Comparison of ENCODE assay signal across 9 cellular contexts in the genomic region with DNA sequence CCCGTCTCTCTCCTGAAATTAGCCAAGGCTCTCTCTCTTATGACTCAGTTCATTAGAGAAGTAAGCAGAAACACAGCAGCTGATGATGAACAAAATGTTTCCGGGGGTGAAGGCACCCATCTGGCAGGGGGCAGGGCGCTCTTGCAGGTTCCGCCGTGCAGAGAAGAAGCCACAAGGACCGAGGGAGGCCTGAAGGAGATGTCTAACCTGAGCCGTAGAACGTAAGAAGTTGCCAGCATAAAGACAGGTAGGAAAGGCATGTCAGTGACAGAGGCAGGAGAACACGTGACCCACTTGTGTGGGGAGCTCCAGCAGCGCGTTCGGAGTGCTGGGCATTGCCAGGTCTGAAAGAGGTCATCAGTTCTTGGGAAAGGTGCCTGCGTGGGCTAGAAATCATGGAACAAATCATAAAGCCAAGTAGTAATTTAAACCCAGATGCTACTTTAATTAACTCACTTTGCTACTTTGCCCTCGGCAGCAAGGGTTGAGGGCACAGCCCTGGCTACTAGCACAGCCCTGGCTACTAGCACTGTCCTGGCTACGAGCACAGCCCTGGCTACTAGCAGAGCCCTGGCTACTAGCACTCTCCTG.
DNase-seq lines count a peak whose midpoint lies in the region; TF ChIP-seq lines count a peak whose summit lies in the region.
"Had no signal": no experiment of that assay in that cellular context is flagged by ENCODE, and none has a peak within 500 bp of the region (broad histone marks: within the 10 kb centered on the region; RNA-seq: fewer than 3 reads in every experiment).

No MANE protein-coding gene starts in this region.

- intact Hi-C loops in activated CD4-positive, alpha-beta T cell treated with anti-CD3 and anti-CD28 coated beads, Interleukin-2, amount 10 ng/mL, durations not matched to agents 24 days and 14 days (cut with micrococcal nuclease) = no loop called here
- intact Hi-C loops in ovary (cut with DNase I) = no loop called here

- H4K20me1 ChIP-seq in GM23248 (ENCODE audit: insufficient read depth) (no peaks in the 10 kb centered on the region), neural progenitor cell (ENCODE audit: low read depth) (no peaks in the 10 kb centered on the region)

- H3K9me3 ChIP-seq in GM23248 (ENCODE audit: low read depth) = no peaks in the 10 kb centered on the region
- no peaks in the 10 kb centered on the region for H3K9me3 ChIP-seq in effector memory CD4-positive, alpha-beta T cell (ENCODE audit: control insufficient read depth, low read length)
- H3K9me3 ChIP-seq in neural progenitor cell (ENCODE audit: low read depth) = peaks cover 3% of the 10 kb centered on the region
- no peaks in the 10 kb centered on the region for H3K9me3 ChIP-seq in ovary

- H3K4me3 Mint-ChIP-seq in activated CD4-positive, alpha-beta T cell treated with anti-CD3 and anti-CD28 coated beads, Interleukin-2, amount 10 ng/mL, durations not matched to agents 24 days and 14 days = peak overlapping the region; percentile 81
- H3K4me3 Mint-ChIP-seq in neural progenitor cell = no peak overlapping the region

- no peaks in the 10 kb centered on the region for H3K27me3 Mint-ChIP-seq in activated CD4-positive, alpha-beta T cell treated with anti-CD3 and anti-CD28 coated beads, Interleukin-2, amount 10 ng/mL, durations not matched to agents 24 days and 14 days
- H3K27me3 Mint-ChIP-seq in neural progenitor cell (ENCODE audit: insufficient read depth, low read depth) = peaks cover 2% of the 10 kb centered on the region

- no peak for TF ChIP-seq CTCF in neural progenitor cell (IDR thresholded peaks at IDR 0.05)
- TF ChIP-seq CTCF in ovary (IDR thresholded peaks at IDR 0.05) = no peak

- in situ Hi-C loops in GM23248 (cut with MboI) = no loop called here

- H2AFZ ChIP-seq in GM23248 (no peak overlapping the region), neural progenitor cell (replicated peaks) (no peak overlapping the region)

- peaks cover 44% of the 10 kb centered on the region for H3K36me3 Mint-ChIP-seq in activated CD4-positive, alpha-beta T cell treated with anti-CD3 and anti-CD28 coated beads, Interleukin-2, amount 10 ng/mL, durations not matched to agents 24 days and 14 days (ENCODE audit: low read depth)
- H3K36me3 Mint-ChIP-seq in neural progenitor cell = peaks cover 33% of the 10 kb centered on the region

- peak overlapping the region; percentile 80 for H3K27ac Mint-ChIP-seq in activated CD4-positive, alpha-beta T cell treated with anti-CD3 and anti-CD28 coated beads, Interleukin-2, amount 10 ng/mL, durations not matched to agents 24 days and 14 days
- H3K27ac Mint-ChIP-seq in neural progenitor cell = no peak overlapping the region

- peaks cover 6% of the 10 kb centered on the region; the same call in 1 of the 2 replicates for H3F3A ChIP-seq in GM23248 (ENCODE audit: insufficient read depth)
- no peaks in the 10 kb centered on the region for H3F3A ChIP-seq in neural progenitor cell (ENCODE audit: low read depth)

- no peak for TF ChIP-seq POLR2A in ovary (IDR thresholded peaks at IDR 0.05)

- H3K9me2 ChIP-seq in GM23248 (ENCODE audit: insufficient read depth) = no peaks in the 10 kb centered on the region

- no peak for TF ChIP-seq EP300 in ovary (IDR thresholded peaks at IDR 0.05)

- peaks cover 11% of the 10 kb centered on the region for H3K4me1 ChIP-seq in GM23248 (ENCODE audit: insufficient read depth)
- no peaks in the 10 kb centered on the region for H3K4me1 ChIP-seq in effector memory CD4-positive, alpha-beta T cell (ENCODE audit: control insufficient read depth, insufficient read depth, low read length, poor library complexity, severe bottlenecking)
- H3K4me1 ChIP-seq in neural progenitor cell = no peaks in the 10 kb centered on the region
- no peaks in the 10 kb centered on the region for H3K4me1 ChIP-seq in ovary (ENCODE audit: insufficient read depth)

- H3K36me3 ChIP-seq in GM23248 (ENCODE audit: low read depth) (0 out of 2 replicates have a peak, but pooled peaks cover 5% of the 10 kb centered on the region), neural progenitor cell (no peaks in the 10 kb centered on the region), ovary (no peaks in the 10 kb centered on the region)
- peaks cover 3% of the 10 kb centered on the region for H3K36me3 ChIP-seq in effector memory CD4-positive, alpha-beta T cell (ENCODE audit: control insufficient read depth, insufficient read depth, low read length)

- H3K4me1 Mint-ChIP-seq in activated CD4-positive, alpha-beta T cell treated with anti-CD3 and anti-CD28 coated beads, Interleukin-2, amount 10 ng/mL, durations not matched to agents 24 days and 14 days = peaks cover 65% of the 10 kb centered on the region
- H3K4me1 Mint-ChIP-seq in neural progenitor cell = no peaks in the 10 kb centered on the region

- H3K79me2 ChIP-seq in GM23248 (ENCODE audit: insufficient read depth) (no peaks in the 10 kb centered on the region), neural progenitor cell (ENCODE audit: low read depth) (no peaks in the 10 kb centered on the region)

- H3K9me3 Mint-ChIP-seq in activated CD4-positive, alpha-beta T cell treated with anti-CD3 and anti-CD28 coated beads, Interleukin-2, amount 10 ng/mL, durations not matched to agents 24 days and 14 days = peaks cover 8% of the 10 kb centered on the region
- peaks cover 3% of the 10 kb centered on the region for H3K9me3 Mint-ChIP-seq in neural progenitor cell

- no peak overlapping the region for H3K9ac ChIP-seq in GM23248
- no peak overlapping the region for H3K9ac ChIP-seq in neural progenitor cell

- H3K27ac ChIP-seq in GM23248 (no peak overlapping the region), neural progenitor cell (no peak overlapping the region), ovary (no peak overlapping the region)
- H3K27ac ChIP-seq in effector memory CD4-positive, alpha-beta T cell (ENCODE audit: insufficient read depth, low read length, poor library complexity, severe bottlenecking) = peak overlapping the region; percentile 27

- DNase-seq in GM23248 = peak; percentile 64
- peak; percentile 87 for DNase-seq in activated CD4-positive, alpha-beta T cell treated with anti-CD3 and anti-CD28 coated beads, Interleukin-2, amount 10 ng/mL, durations not matched to agents 24 days and 14 days
- DNase-seq in effector memory CD4-positive, alpha-beta T cell = no peak
- DNase-seq in stimulated activated CD4-positive, alpha-beta T cell treated with anti-CD3 and anti-CD28 coated beads, Interleukin-2, amount 100 ng/mL, for 24 hours = peak; percentile 59 to 60
- DNase-seq in neural progenitor cell (ENCODE audit: low spot score) = no peak
- no peak for DNase-seq in ovary
- no peak for DNase-seq in HPDE6-E6E7 (ENCODE audit: extremely low spot score)
- DNase-seq in NCI-H1694 treated with DMSO at 0.1 percent for 48 hours (lab: John Stamatoyannopoulos, UW) = no peak
- DNase-seq: NCI-H226 had no signal

- H3K4me3 ChIP-seq in GM23248 (no peak overlapping the region), neural progenitor cell (no peak overlapping the region), ovary (no peak overlapping the region)
- H3K4me3 ChIP-seq in effector memory CD4-positive, alpha-beta T cell (ENCODE audit: insufficient read depth, low read depth, low read length, poor library complexity, severe bottlenecking) = no peak overlapping the region

- H3K4me2 ChIP-seq in GM23248 (ENCODE audit: unreplicated experiment) = peak overlapping the region; percentile 39
- H3K4me2 ChIP-seq in neural progenitor cell = no peak overlapping the region

- 37 to 38% methylated on average over 15 of the region's 15 CpGs for WGBS in GM23248 (ENCODE audit: low coverage in 1 of 2, low lambda C conversion rate in 2 of 2, missing lambda C conversion rate in 2 of 2), 2 experiments
- WGBS in ovary, 3 donors = 36 to 55% (median 54%) methylated on average over 14 to 15 of the region's 15 CpGs

- H3K27me3 ChIP-seq in GM23248 (replicated peaks; ENCODE audit: insufficient read depth) = no peaks in the 10 kb centered on the region
- no peaks in the 10 kb centered on the region for H3K27me3 ChIP-seq in effector memory CD4-positive, alpha-beta T cell (replicated peaks; ENCODE audit: control insufficient read depth, insufficient read depth, low read length, poor library complexity, severe bottlenecking)
- H3K27me3 ChIP-seq in neural progenitor cell = no peaks in the 10 kb centered on the region
- no peaks in the 10 kb centered on the region for H3K27me3 ChIP-seq in ovary

Comparison
In these comparisons a context has a peak if more than half of its experiments do, and no peak if none do; other contexts are left out.
1. DNase-seq: peak in GM23248 (single experiment), activated CD4-positive, alpha-beta T cell treated with anti-CD3 and anti-CD28 coated beads, Interleukin-2, amount 10 ng/mL, durations not matched to agents 24 days and 14 days (single experiment) and stimulated activated CD4-positive, alpha-beta T cell treated with anti-CD3 and anti-CD28 coated beads, Interleukin-2, amount 100 ng/mL, for 24 hours (2 of 2); none in effector memory CD4-positive, alpha-beta T cell (0 of 3), neural progenitor cell (single experiment), ovary (0 of 5), HPDE6-E6E7 (single experiment) and NCI-H1694 treated with DMSO at 0.1 percent for 48 hours (single experiment).